ENCODE assay signal across 1 cellular context in the genomic region with DNA sequence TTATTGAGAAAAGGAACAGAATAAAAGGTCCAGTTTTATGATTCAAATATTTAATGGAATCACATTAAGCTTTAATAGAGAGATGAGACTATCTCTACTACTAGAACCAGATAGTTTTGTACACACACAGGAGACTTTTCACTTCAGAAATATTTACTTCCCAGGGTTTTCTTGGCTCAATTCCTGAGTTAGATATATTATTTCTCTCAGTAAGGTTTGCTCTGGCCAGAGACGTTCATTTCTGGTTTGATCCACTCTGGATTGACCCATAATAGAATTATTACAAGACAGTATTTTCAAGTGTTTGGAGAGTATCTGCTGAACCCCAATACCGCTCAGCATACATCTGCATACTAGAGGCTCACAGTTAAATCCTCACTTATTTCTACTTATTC.
TF ChIP-seq lines count a peak whose summit lies in the region.

No MANE protein-coding gene starts in this region.

TF ChIP-seq in HCT116, 20 proteins besides CTCF, POLR2A, EP300 and RAD21 (continued from another document):
- TF ChIP-seq, protein P1, sequence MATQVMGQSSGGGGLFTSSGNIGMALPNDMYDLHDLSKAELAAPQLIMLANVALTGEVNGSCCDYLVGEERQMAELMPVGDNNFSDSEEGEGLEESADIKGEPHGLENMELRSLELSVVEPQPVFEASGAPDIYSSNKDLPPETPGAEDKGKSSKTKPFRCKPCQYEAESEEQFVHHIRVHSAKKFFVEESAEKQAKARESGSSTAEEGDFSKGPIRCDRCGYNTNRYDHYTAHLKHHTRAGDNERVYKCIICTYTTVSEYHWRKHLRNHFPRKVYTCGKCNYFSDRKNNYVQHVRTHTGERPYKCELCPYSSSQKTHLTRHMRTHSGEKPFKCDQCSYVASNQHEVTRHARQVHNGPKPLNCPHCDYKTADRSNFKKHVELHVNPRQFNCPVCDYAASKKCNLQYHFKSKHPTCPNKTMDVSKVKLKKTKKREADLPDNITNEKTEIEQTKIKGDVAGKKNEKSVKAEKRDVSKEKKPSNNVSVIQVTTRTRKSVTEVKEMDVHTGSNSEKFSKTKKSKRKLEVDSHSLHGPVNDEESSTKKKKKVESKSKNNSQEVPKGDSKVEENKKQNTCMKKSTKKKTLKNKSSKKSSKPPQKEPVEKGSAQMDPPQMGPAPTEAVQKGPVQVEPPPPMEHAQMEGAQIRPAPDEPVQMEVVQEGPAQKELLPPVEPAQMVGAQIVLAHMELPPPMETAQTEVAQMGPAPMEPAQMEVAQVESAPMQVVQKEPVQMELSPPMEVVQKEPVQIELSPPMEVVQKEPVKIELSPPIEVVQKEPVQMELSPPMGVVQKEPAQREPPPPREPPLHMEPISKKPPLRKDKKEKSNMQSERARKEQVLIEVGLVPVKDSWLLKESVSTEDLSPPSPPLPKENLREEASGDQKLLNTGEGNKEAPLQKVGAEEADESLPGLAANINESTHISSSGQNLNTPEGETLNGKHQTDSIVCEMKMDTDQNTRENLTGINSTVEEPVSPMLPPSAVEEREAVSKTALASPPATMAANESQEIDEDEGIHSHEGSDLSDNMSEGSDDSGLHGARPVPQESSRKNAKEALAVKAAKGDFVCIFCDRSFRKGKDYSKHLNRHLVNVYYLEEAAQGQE (IDR thresholded peaks at IDR 0.05; ENCODE audit: low read depth), result no peak
- TF ChIP-seq SP1 (IDR thresholded peaks at IDR 0.05; ENCODE audit: low read depth) (no peak), EGR1 (IDR thresholded peaks at IDR 0.05; ENCODE audit: low read depth) (no peak), FOSL1 (IDR thresholded peaks at IDR 0.05; ENCODE audit: low read depth) (no peak), ELF1 (IDR thresholded peaks at IDR 0.05; ENCODE audit: borderline replicate concordance, low read depth) (no peak), JUND (IDR thresholded peaks at IDR 0.05) (no peak), EZH2 (IDR thresholded peaks at IDR 0.05) (no peak), ZNF274 (IDR thresholded peaks at IDR 0.05; ENCODE audit: low read depth, low read length) (no peak), CEBPB (IDR thresholded peaks at IDR 0.05; ENCODE audit: low read depth) (no peak), CBX3 (IDR thresholded peaks at IDR 0.05; ENCODE audit: low read depth) (no peak)
